19 cellular contexts compared by ENCODE assay signal in genomic region chrX:23841847-23842522, GRCh38.
"Had no signal": no experiment of that assay in that cellular context is flagged by ENCODE, and none has a peak within 500 bp of the region (broad histone marks: within the 10 kb centered on the region; RNA-seq: fewer than 3 reads in every experiment).

No MANE protein-coding gene starts in this region.

- DNase-seq: activated CD4-positive, alpha-beta T cell treated with anti-CD3 and anti-CD28 coated beads for 1 hour; activated CD4-positive, alpha-beta T cell treated with anti-CD3 and anti-CD28 coated beads, Interleukin-2, amount 50 U/mL, for 48 hours; adrenal gland; esophagus squamous epithelium; immature natural killer cell; mesenchymal stem cell; natural killer cell; occipital lobe; stimulated activated CD4-positive, alpha-beta T cell treated with anti-CD3 and anti-CD28 coated beads, Interleukin-15, amount 100 ng/mL, for 24 hours; stimulated activated CD4-positive, alpha-beta T cell treated with anti-CD3 and anti-CD28 coated beads, Interleukin-4, amount 100 ng/mL, for 1 hour; stimulated activated naive B cell treated with anti-CD40 and anti-IgM and Interleukin-4, amounts not matched to agents 10 μg/mL and 1 μg/mL and 100 μg/mL, for 72 hours; T1000; thyroid gland had no signal

- ATAC-seq: natural killer cell; stimulated activated naive B cell treated with anti-CD40 and anti-IgM and Interleukin-4, amounts not matched to agents 10 μg/mL and 1 μg/mL and 100 μg/mL, for 72 hours had no signal

- H3K27me3 Mint-ChIP-seq: activated naive CD4-positive, alpha-beta T cell treated with anti-CD3 and anti-CD28 coated beads, Interleukin-2, amount 50 U/mL, for 24 hours; stimulated activated naive B cell treated with anti-CD40 and anti-IgM and Interleukin-4, amounts not matched to agents 10 μg/mL and 1 μg/mL and 100 μg/mL, for 72 hours had no signal

- H3K27ac Mint-ChIP-seq: activated naive CD4-positive, alpha-beta T cell treated with anti-CD3 and anti-CD28 coated beads, Interleukin-2, amount 50 U/mL, for 24 hours; activated T-helper 2 cell treated with anti-CD3 and anti-CD28 coated beads, Interferon-gamma antibody, Interleukin-2, Interleukin-4, amounts not matched to agents 10 μg/mL and 5 μg/mL and 100 μg/mL, durations not matched to agents 14 hours and 24 hours and 36 hours; immature natural killer cell; natural killer cell; stimulated activated naive B cell treated with anti-CD40 and anti-IgM and Interleukin-4, amounts not matched to agents 10 μg/mL and 1 μg/mL and 100 μg/mL, for 72 hours had no signal

- H3K27ac ChIP-seq: adrenal gland, cardiac muscle cell, esophagus squamous epithelium, right atrium auricular region, skin epidermis, vagina had no signal

- H3K4me1 Mint-ChIP-seq: activated naive CD4-positive, alpha-beta T cell treated with anti-CD3 and anti-CD28 coated beads, Interleukin-2, amount 50 U/mL, for 24 hours; immature natural killer cell; natural killer cell had no signal

- H3K4me3 Mint-ChIP-seq: activated naive CD4-positive, alpha-beta T cell treated with anti-CD3 and anti-CD28 coated beads, Interleukin-2, amount 50 U/mL, for 24 hours; immature natural killer cell; natural killer cell; stimulated activated naive B cell treated with anti-CD40 and anti-IgM and Interleukin-4, amounts not matched to agents 10 μg/mL and 1 μg/mL and 100 μg/mL, for 72 hours had no signal

- H3K4me3 ChIP-seq: adrenal gland, cardiac muscle cell, esophagus squamous epithelium, right atrium auricular region, skin epidermis, thyroid gland, vagina had no signal

- H3K4me1 ChIP-seq: adrenal gland, vagina had no signal

- H3K9me3 ChIP-seq: adrenal gland, esophagus squamous epithelium, right atrium auricular region, thyroid gland, vagina had no signal

- H3K27me3 ChIP-seq: adrenal gland, cardiac muscle cell, esophagus squamous epithelium, right atrium auricular region, thyroid gland, vagina had no signal

- H3K36me3 ChIP-seq: adrenal gland, cardiac muscle cell, esophagus squamous epithelium, right atrium auricular region, thyroid gland, vagina had no signal

- H3K9me3 Mint-ChIP-seq: activated naive CD4-positive, alpha-beta T cell treated with anti-CD3 and anti-CD28 coated beads, Interleukin-2, amount 50 U/mL, for 24 hours; activated T-helper 2 cell treated with anti-CD3 and anti-CD28 coated beads, Interferon-gamma antibody, Interleukin-2, Interleukin-4, amounts not matched to agents 10 μg/mL and 5 μg/mL and 100 μg/mL, durations not matched to agents 14 hours and 24 hours and 36 hours; immature natural killer cell; natural killer cell; stimulated activated naive B cell treated with anti-CD40 and anti-IgM and Interleukin-4, amounts not matched to agents 10 μg/mL and 1 μg/mL and 100 μg/mL, for 72 hours had no signal

- H3K36me3 Mint-ChIP-seq: natural killer cell had no signal
